Comparison of ENCODE assay signal across 17 cellular contexts in genomic region chr16:1531638-1531910, GRCh38. TPM values are rescaled to one million over a fixed set of nuclear protein-coding genes. Genes with fewer than 3 reads are reported as not detected.
DNase-seq lines count a peak whose midpoint lies in the region; ATAC-seq and TF ChIP-seq lines count a peak whose summit lies in the region.
"Had no signal": no experiment of that assay in that cellular context is flagged by ENCODE, and none has a peak within 500 bp of the region (broad histone marks: within the 10 kb centered on the region; RNA-seq: fewer than 3 reads in every experiment).

No MANE protein-coding gene starts in this region.

- peak overlapping the region; percentile 96 to 99 (median 98) for H3K27ac Mint-ChIP-seq in nephron

- TF ChIP-seq EP300 in esophagus muscularis mucosa (IDR thresholded peaks at IDR 0.05), result no peak

- H3K4me3 Mint-ChIP-seq in nephron, result peak overlapping the region; percentile 21 to 56 (median 39)

- peak overlapping the region; percentile 75 for H3K27ac ChIP-seq in RWPE1
- H3K27ac ChIP-seq in esophagus muscularis mucosa (replicated peaks in 1 of 4), result peak overlapping the region; percentile 84 to 90 (median 86)
- peak overlapping the region; percentile 95 to 96 for H3K27ac ChIP-seq in thoracic aorta
- H3K27ac ChIP-seq: brain microvascular endothelial cell had no signal

- peaks cover 55 to 88% (median 65%) of the 10 kb centered on the region in 4 donors for H3K4me1 ChIP-seq in esophagus muscularis mucosa
- H3K4me1 ChIP-seq in thoracic aorta (ENCODE audit: control insufficient read depth in 1 of 2, low read depth in 2 of 2), result peaks cover 42 to 52% of the 10 kb centered on the region in 2 donors

- TF ChIP-seq CTCF in RWPE1 (conservative IDR thresholded peaks at IDR 0.05; ENCODE audit: low read depth) (no peak), esophagus muscularis mucosa (IDR thresholded peaks at IDR 0.05) (no peak), nephron (IDR thresholded peaks at IDR 0.05; ENCODE audit: unreplicated experiment in 3 of 3) (no peak), thoracic aorta (IDR thresholded peaks at IDR 0.05) (no peak)

- H3K27me3 ChIP-seq in esophagus muscularis mucosa (no peaks in the 10 kb centered on the region), thoracic aorta (replicated peaks; ENCODE audit: insufficient read depth) (no peaks in the 10 kb centered on the region)
- H3K27me3 ChIP-seq: brain microvascular endothelial cell had no signal

- H3K4me3 ChIP-seq in esophagus muscularis mucosa, result peak overlapping the region; percentile 64 to 71 (median 65)
- H3K4me3 ChIP-seq in thoracic aorta, result no peak overlapping the region

- H3K36me3 ChIP-seq in esophagus muscularis mucosa (peaks cover 0 to 17% (median 13%) of the 10 kb centered on the region in 4 donors), thoracic aorta (peaks cover 11% of the 10 kb centered on the region)

- peaks cover 36% of the 10 kb centered on the region for H3K4me1 Mint-ChIP-seq in nephron

- WGBS in esophagus muscularis mucosa, result 77% methylated on average over 5 of the region's 14 CpGs

- H3K36me3 Mint-ChIP-seq in nephron (ENCODE audit: low read depth), result peaks cover 4% of the 10 kb centered on the region

- DNase-seq in RWPE1 (ENCODE audit: low spot score) (no peak), esophagus muscularis mucosa (ENCODE audit: extremely low spot score) (no peak), thoracic aorta (ENCODE audit: low spot score) (no peak), cerebellum (ENCODE audit: low spot score) (no peak), cerebellar cortex (ENCODE audit: low spot score) (no peak)
- DNase-seq: activated CD8-positive, alpha-beta memory T cell treated with anti-CD3 and anti-CD28 coated beads for 24 hours; brain microvascular endothelial cell; DMS153; Karpas-422; NCI-H146; stimulated activated naive CD8-positive, alpha-beta T cell treated with anti-CD3 and anti-CD28 coated beads, Interleukin-15, Interleukin-2, amounts not matched to agents 100 U/mL and 50 U/mL, for 24 hours had no signal

- intact Hi-C loops in esophagus muscularis mucosa (cut with DNase I), result no loop called here

- ATAC-seq in thoracic aorta (ENCODE audit: insufficient number of reproducible peaks, low FRiP score, low read depth) (no peak), GM19397 (IDR thresholded peaks at IDR 0.05; ENCODE audit: unreplicated experiment) (no peak), HG02885 (IDR thresholded peaks at IDR 0.05; ENCODE audit: poor library complexity, unreplicated experiment) (no peak)
- ATAC-seq: HCT116; stimulated activated naive CD8-positive, alpha-beta T cell treated with anti-CD3 and anti-CD28 coated beads, Interleukin-15, Interleukin-2, amounts not matched to agents 100 U/mL and 50 U/mL, for 24 hours had no signal

- no peaks in the 10 kb centered on the region for H3K27me3 Mint-ChIP-seq in nephron (ENCODE audit: low read depth)

- CTCF ChIA-PET in RWPE1 (lab: Yijun Ruan, JAX), result no interaction called here

- POLR2A ChIA-PET in RWPE1 (lab: Yijun Ruan, JAX; ENCODE audit: low non-redundant PET), result no interaction called here

- TF ChIP-seq POLR2A in esophagus muscularis mucosa (IDR thresholded peaks at IDR 0.05; ENCODE audit: low read depth), result no peak

- H3K9me3 ChIP-seq in esophagus muscularis mucosa, result no peaks in the 10 kb centered on the region
- no peaks in the 10 kb centered on the region for H3K9me3 ChIP-seq in thoracic aorta

- H3K9me3 Mint-ChIP-seq in nephron, result no peaks in the 10 kb centered on the region

RNA-seq across cellular contexts. Expression of gene TMEM204, which starts 1.9 kb away (rescaled TPM):
- total RNA-seq in esophagus muscularis mucosa, result 10 to 100 TPM; 39.5 to 75.0 (median 57.1) TPM
- 100 to 1,000 TPM; 111 to 125 TPM for total RNA-seq in thoracic aorta
- 3.3 TPM for total RNA-seq in cerebellum
- total RNA-seq: NCI-H460, OCI-LY7 had no signal

RNA-seq across cellular contexts. Expression of gene TELO2, which starts 38.4 kb away (rescaled TPM):
- total RNA-seq in esophagus muscularis mucosa (10 to 100 TPM; 14.1 to 27.7 (median 18.4) TPM), thoracic aorta (10 to 100 TPM; 24.8 to 27.9 TPM), cerebellum (17.7 TPM)

RNA-seq across cellular contexts. Expression of gene PTX4, which starts 42.8 kb away (rescaled TPM):
- total RNA-seq in esophagus muscularis mucosa (under 1 TPM in 3 of 4 donors, not detected in 1; 0.39 to 0.75 (median 0.66) TPM), thoracic aorta (under 1 TPM in 1 of 2 donors, not detected in 1; 0.78 TPM), cerebellum (not detected)
- total RNA-seq: OCI-LY7 had no signal

RNA-seq across cellular contexts. Expression of gene CLCN7, which starts 56.7 kb away (rescaled TPM):
- 100 to 1,000 TPM in 1 of 4 donors, 10 to 100 TPM in 3; 41.5 to 130 (median 71.9) TPM for total RNA-seq in esophagus muscularis mucosa
- 10 to 100 TPM; 43.3 to 47.0 TPM for total RNA-seq in thoracic aorta
- total RNA-seq in cerebellum, result 37.5 TPM
